Comparison of ENCODE assay signal across 1 cellular context in genomic region chr11:587978-588380, GRCh38.
TF ChIP-seq lines count a peak whose summit lies in the region.

No MANE protein-coding gene starts in this region.

TF ChIP-seq in K562, 482 proteins besides CTCF, POLR2A, EP300 and RAD21 (continued from another document):
- no peak for TF ChIP-seq USF1 (CRISPR knock-in tag; IDR thresholded peaks at IDR 0.05)
- TF ChIP-seq SUPT5H (IDR thresholded peaks at IDR 0.05) = no peak
- TF ChIP-seq TEAD2 (tag; IDR thresholded peaks at IDR 0.05) = no peak
- TF ChIP-seq CREB5 (CRISPR knock-in tag; IDR thresholded peaks at IDR 0.05) = no peak
- TF ChIP-seq TRIM24 (IDR thresholded peaks at IDR 0.05) = 0 out of 4 replicates have a peak, but pooled peaks of 1 of the 2 experiments have one; percentile 8
- TF ChIP-seq KAT2B (IDR thresholded peaks at IDR 0.05; ENCODE audit: low read depth, low read length) = no peak
- TF ChIP-seq EP400 (IDR thresholded peaks at IDR 0.05) = peak; percentile 66; the same call in 1 of the 2 replicates
- TF ChIP-seq GABPB1 (CRISPR knock-in tag; IDR thresholded peaks at IDR 0.05) = 0 out of 2 replicates have a peak, but pooled peaks have one; percentile 23
- TF ChIP-seq BHLHE40 (IDR thresholded peaks at IDR 0.05; ENCODE audit: low read length) = peak; percentile 91
- TF ChIP-seq NFE2 (IDR thresholded peaks at IDR 0.05; ENCODE audit: low read depth) = 0 out of 2 replicates have a peak, but pooled peaks have one; percentile 20
- peak; percentile 34; the same call in 1 of the 2 replicates for TF ChIP-seq NR2C1 (IDR thresholded peaks at IDR 0.05)
- peak; percentile 46; the same call in 1 of the 2 replicates for TF ChIP-seq NR2C1 (tag; IDR thresholded peaks at IDR 0.05)
- no peak for TF ChIP-seq CAMTA2 (CRISPR knock-in tag; conservative IDR thresholded peaks at IDR 0.05)
- TF ChIP-seq BRD9 (IDR thresholded peaks at IDR 0.05; ENCODE audit: low read depth, partially characterized antibody) = no peak
- TF ChIP-seq ATF1 (CRISPR knock-in tag; IDR thresholded peaks at IDR 0.05) = no peak
- 0 out of 2 replicates have a peak, but pooled peaks have one; percentile 16 for TF ChIP-seq ATF1 (tag; IDR thresholded peaks at IDR 0.05)
- peak; percentile 11; the same call in 1 of the 2 replicates for TF ChIP-seq ZNF316 (IDR thresholded peaks at IDR 0.05)
- TF ChIP-seq THRA (IDR thresholded peaks at IDR 0.05) = no peak
- TF ChIP-seq RNF2 (IDR thresholded peaks at IDR 0.05) = no peak
- peak; percentile 53; the same call in 1 of the 2 replicates for TF ChIP-seq SMARCA4 (IDR thresholded peaks at IDR 0.05)
